8 cellular contexts compared by ENCODE assay signal in the genomic region with DNA sequence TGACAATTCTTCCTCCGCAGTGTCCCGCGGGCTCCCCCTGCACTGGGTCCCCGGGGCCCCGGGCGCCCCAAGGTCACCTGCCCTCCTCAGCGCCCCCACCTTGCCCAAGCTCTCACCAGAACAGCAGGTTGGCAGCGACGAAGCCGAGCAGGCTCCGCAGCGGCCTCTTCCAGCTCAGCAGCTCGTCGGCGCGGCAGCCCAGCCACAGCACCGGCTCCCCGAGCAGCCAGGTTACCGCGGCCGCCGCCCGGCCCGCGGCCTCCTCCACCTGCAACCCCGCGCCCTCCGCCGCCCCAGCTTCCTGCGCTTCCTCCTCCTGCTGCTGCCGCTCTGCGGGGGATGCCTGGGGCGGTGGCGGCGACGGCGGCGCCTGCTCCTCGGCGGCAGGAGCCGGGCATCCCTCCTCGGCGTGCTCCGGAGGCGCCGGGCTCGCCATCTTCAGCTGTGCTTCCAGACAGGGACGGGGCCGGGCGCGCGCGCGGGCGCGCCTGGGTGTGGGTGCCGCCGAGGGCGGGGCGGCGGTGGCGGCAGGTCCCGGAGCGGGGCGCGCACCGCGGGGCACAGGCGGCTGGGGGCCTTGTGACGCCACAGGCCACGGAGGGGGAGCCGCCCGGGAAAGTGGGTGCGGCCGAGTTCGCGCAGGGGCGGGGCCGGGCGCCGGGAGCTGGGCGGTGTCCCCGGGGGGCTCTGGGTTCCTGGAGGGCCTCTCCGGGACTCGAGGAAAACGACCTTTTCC.
DNase-seq lines count a peak whose midpoint lies in the region; ATAC-seq and TF ChIP-seq lines count a peak whose summit lies in the region.

A gene with protein sequence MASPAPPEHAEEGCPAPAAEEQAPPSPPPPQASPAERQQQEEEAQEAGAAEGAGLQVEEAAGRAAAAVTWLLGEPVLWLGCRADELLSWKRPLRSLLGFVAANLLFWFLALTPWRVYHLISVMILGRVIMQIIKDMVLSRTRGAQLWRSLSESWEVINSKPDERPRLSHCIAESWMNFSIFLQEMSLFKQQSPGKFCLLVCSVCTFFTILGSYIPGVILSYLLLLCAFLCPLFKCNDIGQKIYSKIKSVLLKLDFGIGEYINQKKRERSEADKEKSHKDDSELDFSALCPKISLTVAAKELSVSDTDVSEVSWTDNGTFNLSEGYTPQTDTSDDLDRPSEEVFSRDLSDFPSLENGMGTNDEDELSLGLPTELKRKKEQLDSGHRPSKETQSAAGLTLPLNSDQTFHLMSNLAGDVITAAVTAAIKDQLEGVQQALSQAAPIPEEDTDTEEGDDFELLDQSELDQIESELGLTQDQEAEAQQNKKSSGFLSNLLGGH (minus strand): TSS at position 462 of the 736 bp plus-strand sequence. CDS start 26 bp downstream, at position 436.

- H3K4me2 ChIP-seq in DOHH2 (ENCODE audit: low read length): peak within 1 kb of the TSS; percentile 72

- peaks cover 21% of the 10 kb centered on the region for H3K4me1 ChIP-seq in DOHH2 (ENCODE audit: control insufficient read depth, low read length)

- H3K79me2 ChIP-seq in DOHH2 (ENCODE audit: control insufficient read depth, low read length): no peaks in the 10 kb centered on the region

- H3K4me3 ChIP-seq in DOHH2 (ENCODE audit: low read length): peak within 1 kb of the TSS; percentile 64

- no peak for TF ChIP-seq CTCF in DOHH2 (IDR thresholded peaks at IDR 0.05; ENCODE audit: low read depth, low read length, poor library complexity, severe bottlenecking)

- peak; percentile 64 for ATAC-seq in GM21529 (IDR thresholded peaks at IDR 0.05; ENCODE audit: unreplicated experiment)

- H3K9me2 ChIP-seq in DOHH2 (replicated peaks; ENCODE audit: control insufficient read depth, low read length): no peaks in the 10 kb centered on the region

- no peaks in the 10 kb centered on the region for H4K20me1 ChIP-seq in DOHH2 (ENCODE audit: control insufficient read depth, insufficient read depth, low read depth, low read length)

- H3F3A ChIP-seq in DOHH2 (ENCODE audit: control insufficient read depth, insufficient read depth): no peaks in the 10 kb centered on the region

- H3K36me3 ChIP-seq in DOHH2 (ENCODE audit: control insufficient read depth, low read length): no peaks in the 10 kb centered on the region
- H3K36me3 ChIP-seq in KOPT-K1 (ENCODE audit: insufficient read depth, low read length): peaks cover 5% of the 10 kb centered on the region; the same call in 1 of the 2 replicates

- peaks cover 40% of the 10 kb centered on the region for H3K27me3 ChIP-seq in DOHH2 (ENCODE audit: control insufficient read depth, low read length)

- peak; percentile 69 for DNase-seq in activated CD4-positive, CD25-positive, alpha-beta regulatory T cell treated with anti-CD3 and anti-CD28 coated beads, Interleukin-2, amount 50 U/mL, for 16 hours (ENCODE audit: low read depth, low spot score)
- DNase-seq in central memory CD4-positive, alpha-beta T cell: peak; percentile 86
- DNase-seq in left kidney (ENCODE audit: low read depth, low spot score) (peak; percentile 78), NCI-H446 treated with DMSO at 0.1 percent for 48 hours (lab: John Stamatoyannopoulos, UW) (no peak)
- peak; percentile 80 to 84 for DNase-seq in stimulated activated CD4-positive, alpha-beta T cell treated with anti-CD3 and anti-CD28 coated beads, Interleukin-2, amount 100 ng/mL, for 24 hours

- H3K27ac ChIP-seq in DOHH2 (ENCODE audit: low read depth, low read length) (no peak within 1 kb of the TSS), KOPT-K1 (ENCODE audit: low read depth, low read length, poor library complexity, severe bottlenecking) (peak within 1 kb of the TSS; percentile 99)

- H3K9me3 ChIP-seq in DOHH2 (ENCODE audit: control insufficient read depth, insufficient read depth, low read length): no peaks in the 10 kb centered on the region
- no peaks in the 10 kb centered on the region for H3K9me3 ChIP-seq in KOPT-K1 (ENCODE audit: insufficient read depth, low read length, poor library complexity, severe bottlenecking)
